Comparison of ENCODE assay signal across 12 cellular contexts in the genomic region with DNA sequence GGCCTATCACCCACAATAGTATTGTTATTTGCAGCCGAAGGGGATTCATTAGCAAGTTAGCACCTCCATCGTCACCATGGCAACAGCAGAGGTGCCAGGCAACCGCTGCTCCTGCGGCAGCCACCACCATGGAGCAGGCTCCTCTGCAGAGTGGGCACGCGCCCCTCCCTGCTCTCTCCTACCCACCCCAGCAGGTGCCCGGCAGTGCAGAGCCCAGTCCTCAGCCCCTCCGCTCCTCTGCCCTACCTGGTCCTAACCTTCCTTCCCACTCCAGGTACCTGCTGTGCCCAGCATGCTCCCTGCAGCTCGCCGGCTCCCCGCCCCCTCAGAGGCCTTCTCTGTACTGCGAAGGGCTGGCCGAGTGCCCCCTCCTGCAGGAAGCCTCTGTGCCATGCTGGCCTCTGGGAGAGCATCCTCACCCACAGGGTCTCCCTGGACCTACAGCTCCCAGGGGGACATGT. TPM values are rescaled to one million over a fixed set of nuclear protein-coding genes. Genes with fewer than 3 reads are reported as not detected.
DNase-seq lines count a peak whose midpoint lies in the region; ATAC-seq and TF ChIP-seq lines count a peak whose summit lies in the region.
"Had no signal": no experiment of that assay in that cellular context is flagged by ENCODE, and none has a peak within 500 bp of the region (broad histone marks: within the 10 kb centered on the region; RNA-seq: fewer than 3 reads in every experiment).

No MANE protein-coding gene starts in this region.

- H3K4me1 ChIP-seq in HUES6 (ENCODE audit: control insufficient read depth, insufficient read depth, low read length) = peaks cover 44% of the 10 kb centered on the region
- H3K4me1 ChIP-seq in gastroesophageal sphincter = peaks cover 0 to 82% (median 32%) of the 10 kb centered on the region in 3 donors

- no peak for TF ChIP-seq POLR2A in gastroesophageal sphincter (IDR thresholded peaks at IDR 0.05)

- H3K4me3 ChIP-seq in HUES6 (ENCODE audit: low read depth, low read length) (peak overlapping the region; percentile 12; the same call in 1 of the 2 replicates), gastroesophageal sphincter (no peak overlapping the region)

- H3K9ac ChIP-seq in HUES6 (ENCODE audit: low read length) = no peak overlapping the region

- peak overlapping the region; percentile 56 for H3K27ac Mint-ChIP-seq in CD4-positive, alpha-beta T cell
- H3K27ac Mint-ChIP-seq in memory B cell = peak overlapping the region; percentile 60
- H3K27ac Mint-ChIP-seq in activated T-helper 17 cell treated with anti-CD3 and anti-CD28 coated beads, Interleukin-2, amount 50 U/mL, for 72 hours = no peak overlapping the region
- H3K27ac Mint-ChIP-seq: activated CD4-positive, alpha-beta T cell treated with anti-CD3 and anti-CD28 coated beads, Interleukin-2, amount 10 ng/mL, durations not matched to agents 7 days and 5 days had no signal

- H3K36me3 ChIP-seq in HUES6 (ENCODE audit: control insufficient read depth, insufficient read depth, low read length) (no peaks in the 10 kb centered on the region), gastroesophageal sphincter (peaks cover 0 to 11% of the 10 kb centered on the region in 2 donors)
- H3K36me3 ChIP-seq: brain microvascular endothelial cell had no signal

- ATAC-seq in CD4-positive, alpha-beta T cell (ENCODE audit: poor library complexity) = no peak
- ATAC-seq in memory B cell (ENCODE audit: low read depth) = no peak
- no peak for ATAC-seq in gastroesophageal sphincter
- ATAC-seq in activated T-helper 17 cell treated with anti-CD3 and anti-CD28 coated beads, Interleukin-2, amount 50 U/mL, for 72 hours (replicated peaks) = no peak
- ATAC-seq in HG02938 (IDR thresholded peaks at IDR 0.05; ENCODE audit: unreplicated experiment) = no peak

- no peak for TF ChIP-seq CTCF in CD4-positive, alpha-beta T cell (IDR thresholded peaks at IDR 0.05)
- no peak for TF ChIP-seq CTCF in gastroesophageal sphincter (IDR thresholded peaks at IDR 0.05)

- H3K27me3 Mint-ChIP-seq in CD4-positive, alpha-beta T cell = no peaks in the 10 kb centered on the region
- peaks cover 6% of the 10 kb centered on the region for H3K27me3 Mint-ChIP-seq in memory B cell
- H3K27me3 Mint-ChIP-seq in activated T-helper 17 cell treated with anti-CD3 and anti-CD28 coated beads, Interleukin-2, amount 50 U/mL, for 72 hours = no peaks in the 10 kb centered on the region

- 48% methylated on average over 6 of the region's 13 CpGs; no CpG with 5 or more reads in 1 of the 2 donors for WGBS in gastroesophageal sphincter (ENCODE audit: low coverage in 1 of 2), 2 donors

- POLR2A ChIA-PET in CD4-positive, alpha-beta T cell (lab: Charles Lee) = no interaction called here

- no peaks in the 10 kb centered on the region for H3K27me3 ChIP-seq in CD4-positive, alpha-beta T cell (ENCODE audit: control insufficient read depth, insufficient read depth, low read length)
- peaks cover 50% of the 10 kb centered on the region for H3K27me3 ChIP-seq in HUES6 (ENCODE audit: control insufficient read depth, insufficient read depth, low read length)
- peaks cover 11% of the 10 kb centered on the region for H3K27me3 ChIP-seq in gastroesophageal sphincter

- H3K9me3 Mint-ChIP-seq in CD4-positive, alpha-beta T cell = no peaks in the 10 kb centered on the region
- H3K9me3 Mint-ChIP-seq in memory B cell = no peaks in the 10 kb centered on the region
- H3K9me3 Mint-ChIP-seq in activated T-helper 17 cell treated with anti-CD3 and anti-CD28 coated beads, Interleukin-2, amount 50 U/mL, for 72 hours = no peaks in the 10 kb centered on the region
- H3K9me3 Mint-ChIP-seq: activated CD4-positive, alpha-beta T cell treated with anti-CD3 and anti-CD28 coated beads, Interleukin-2, amount 10 ng/mL, durations not matched to agents 7 days and 5 days had no signal

- DNase-seq in CD4-positive, alpha-beta T cell = peak in 3 of 10 experiments; percentile 31 to 50 (median 38)
- DNase-seq in activated gamma-delta T cell treated with Interleukin-2 at 50 U/mL for 16 hours (peak; percentile 67), memory B cell (ENCODE audit: low spot score in 2 of 2) (peak in 1 of 2 donors; percentile 51), inferior parietal cortex (ENCODE audit: extremely low spot score) (no peak)
- DNase-seq: activated CD4-positive, alpha-beta T cell treated with anti-CD3 and anti-CD28 coated beads, Interleukin-2, amount 10 ng/mL, durations not matched to agents 7 days and 5 days; brain microvascular endothelial cell; SHP77 treated with DMSO at 0.1 percent for 48 hours had no signal

- TF ChIP-seq EP300 in gastroesophageal sphincter (IDR thresholded peaks at IDR 0.05) = no peak

- peaks cover 17% of the 10 kb centered on the region for H3K4me1 Mint-ChIP-seq in CD4-positive, alpha-beta T cell (ENCODE audit: low read depth)
- peaks cover 11% of the 10 kb centered on the region for H3K4me1 Mint-ChIP-seq in memory B cell
- no peaks in the 10 kb centered on the region for H3K4me1 Mint-ChIP-seq in activated T-helper 17 cell treated with anti-CD3 and anti-CD28 coated beads, Interleukin-2, amount 50 U/mL, for 72 hours

- peak overlapping the region; percentile 60 for H3K4me3 Mint-ChIP-seq in CD4-positive, alpha-beta T cell
- no peak overlapping the region for H3K4me3 Mint-ChIP-seq in memory B cell
- no peak overlapping the region for H3K4me3 Mint-ChIP-seq in activated T-helper 17 cell treated with anti-CD3 and anti-CD28 coated beads, Interleukin-2, amount 50 U/mL, for 72 hours
- H3K4me3 Mint-ChIP-seq: activated CD4-positive, alpha-beta T cell treated with anti-CD3 and anti-CD28 coated beads, Interleukin-2, amount 10 ng/mL, durations not matched to agents 7 days and 5 days had no signal

- H3K27ac ChIP-seq in CD4-positive, alpha-beta T cell (ENCODE audit: low read depth, low read length) = no peak overlapping the region
- no peak overlapping the region for H3K27ac ChIP-seq in HUES6 (ENCODE audit: low read depth, low read length)
- peak overlapping the region in 1 of 4 donors; percentile 88 for H3K27ac ChIP-seq in gastroesophageal sphincter
- H3K27ac ChIP-seq: brain microvascular endothelial cell had no signal

- H3K9me3 ChIP-seq in CD4-positive, alpha-beta T cell (ENCODE audit: control insufficient read depth, low read length) = no peaks in the 10 kb centered on the region
- H3K9me3 ChIP-seq in HUES6 (ENCODE audit: control insufficient read depth, insufficient read depth, low read depth, low read length) = no peaks in the 10 kb centered on the region
- no peaks in the 10 kb centered on the region for H3K9me3 ChIP-seq in gastroesophageal sphincter

- CTCF ChIA-PET in CD4-positive, alpha-beta T cell (lab: Charles Lee) = interaction anchor here (0.7 to 1.6 kb wide), 2 partner anchors 10 to 22 kb away, joined by 3 to 4 read pairs; no protein-coding TSS in a partner anchor

- H3K36me3 Mint-ChIP-seq in CD4-positive, alpha-beta T cell (ENCODE audit: low read depth) = no peaks in the 10 kb centered on the region
- no peaks in the 10 kb centered on the region for H3K36me3 Mint-ChIP-seq in memory B cell
- no peaks in the 10 kb centered on the region for H3K36me3 Mint-ChIP-seq in activated T-helper 17 cell treated with anti-CD3 and anti-CD28 coated beads, Interleukin-2, amount 50 U/mL, for 72 hours (ENCODE audit: low read depth)

- intact Hi-C loops in CD4-positive, alpha-beta T cell (cut with DNase I, micrococcal nuclease) = no loop called here

RNA-seq across cellular contexts. Expression of a gene that starts 3.6 kb away (rescaled TPM):
- total RNA-seq in CD4-positive, alpha-beta T cell = 10 to 100 TPM; 83.9 to 91.2 TPM
- total RNA-seq in gastroesophageal sphincter = 1 to 10 TPM; 3.3 to 7.8 (median 4.9) TPM
- 1 to 10 TPM in 1 of 2 donors, under 1 TPM in 1; 0.80 to 1.7 TPM for total RNA-seq in activated T-helper 17 cell treated with anti-CD3 and anti-CD28 coated beads, Interleukin-2, amount 50 U/mL, for 72 hours

RNA-seq across cellular contexts. Expression of a gene that starts 16.6 kb away (rescaled TPM):
- total RNA-seq in CD4-positive, alpha-beta T cell = not detected
- total RNA-seq in gastroesophageal sphincter = not detected
- not detected for total RNA-seq in activated T-helper 17 cell treated with anti-CD3 and anti-CD28 coated beads, Interleukin-2, amount 50 U/mL, for 72 hours
- total RNA-seq: activated CD4-positive, alpha-beta T cell treated with anti-CD3 and anti-CD28 coated beads, Interleukin-2, amount 10 ng/mL, durations not matched to agents 7 days and 5 days; G401 had no signal

RNA-seq across cellular contexts. Expression of a gene that starts 29.6 kb away (rescaled TPM):
- total RNA-seq in CD4-positive, alpha-beta T cell = not detected
- total RNA-seq in gastroesophageal sphincter = not detected
- not detected for total RNA-seq in activated T-helper 17 cell treated with anti-CD3 and anti-CD28 coated beads, Interleukin-2, amount 50 U/mL, for 72 hours
- total RNA-seq: activated CD4-positive, alpha-beta T cell treated with anti-CD3 and anti-CD28 coated beads, Interleukin-2, amount 10 ng/mL, durations not matched to agents 7 days and 5 days; G401 had no signal

RNA-seq across cellular contexts. Expression of a gene that starts 39.8 kb away (rescaled TPM):
- not detected for total RNA-seq in CD4-positive, alpha-beta T cell
- not detected for total RNA-seq in gastroesophageal sphincter
- total RNA-seq in activated T-helper 17 cell treated with anti-CD3 and anti-CD28 coated beads, Interleukin-2, amount 50 U/mL, for 72 hours = not detected
- total RNA-seq: activated CD4-positive, alpha-beta T cell treated with anti-CD3 and anti-CD28 coated beads, Interleukin-2, amount 10 ng/mL, durations not matched to agents 7 days and 5 days; G401 had no signal

RNA-seq across cellular contexts. Expression of a gene that starts 53.5 kb away (rescaled TPM):
- not detected for total RNA-seq in CD4-positive, alpha-beta T cell
- not detected for total RNA-seq in gastroesophageal sphincter
- not detected for total RNA-seq in activated T-helper 17 cell treated with anti-CD3 and anti-CD28 coated beads, Interleukin-2, amount 50 U/mL, for 72 hours
- total RNA-seq: activated CD4-positive, alpha-beta T cell treated with anti-CD3 and anti-CD28 coated beads, Interleukin-2, amount 10 ng/mL, durations not matched to agents 7 days and 5 days; G401 had no signal

Comparison
In these comparisons a context has a peak if more than half of its experiments do, and no peak if none do; other contexts are left out.
1. RNA of a gene that starts 3.6 kb away (total RNA-seq): 83.9 to 91.2 TPM in CD4-positive, alpha-beta T cell; 3.3 to 7.8 TPM in gastroesophageal sphincter and 0.80 to 1.7 TPM in activated T-helper 17 cell treated with anti-CD3 and anti-CD28 coated beads, Interleukin-2, amount 50 U/mL, for 72 hours; every median in the first group is over 4 times any median in the second.